Comparison of ENCODE assay signal across 13 cellular contexts in the genomic region with DNA sequence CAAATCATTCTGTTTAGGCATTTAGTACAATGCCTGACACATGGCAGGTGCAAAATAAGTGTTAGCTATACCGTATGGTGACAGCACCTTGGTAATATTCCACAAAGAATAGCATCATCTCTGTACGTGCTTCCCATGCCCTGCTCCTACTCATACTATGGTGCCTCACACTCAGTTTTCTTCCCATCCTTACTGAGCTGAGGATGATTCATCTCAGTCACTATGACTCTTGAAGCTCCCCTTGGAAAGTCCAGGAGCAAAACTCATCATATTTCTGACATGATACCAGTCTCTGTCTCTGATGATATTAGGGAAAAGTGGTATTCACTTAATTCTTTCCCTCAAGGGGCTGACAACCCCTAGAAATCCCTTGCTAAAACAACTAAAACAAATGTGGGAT.
DNase-seq lines count a peak whose midpoint lies in the region; ATAC-seq, FAIRE-seq and TF ChIP-seq lines count a peak whose summit lies in the region.
"Had no signal": no experiment of that assay in that cellular context is flagged by ENCODE, and none has a peak within 500 bp of the region (broad histone marks: within the 10 kb centered on the region; RNA-seq: fewer than 3 reads in every experiment).

No MANE protein-coding gene starts in this region.

- no peaks in the 10 kb centered on the region for H3K36me3 Mint-ChIP-seq in stimulated activated naive B cell treated with anti-CD40 and anti-IgM and Interleukin-4, amounts not matched to agents 10 μg/mL and 1 μg/mL and 100 μg/mL, for 72 hours

- no peak for TF ChIP-seq CTCF in choroid plexus epithelial cell (conservative IDR thresholded peaks at IDR 0.05; ENCODE audit: low read depth, low read length)
- TF ChIP-seq CTCF in Peyer's patch (IDR thresholded peaks at IDR 0.05) = no peak

- H3K27ac ChIP-seq in Peyer's patch = no peak overlapping the region

- peaks cover 5 to 15% of the 10 kb centered on the region in 2 donors for H3K27me3 Mint-ChIP-seq in stimulated activated naive B cell treated with anti-CD40 and anti-IgM and Interleukin-4, amounts not matched to agents 10 μg/mL and 1 μg/mL and 100 μg/mL, for 72 hours

- no peaks in the 10 kb centered on the region for H3K9me3 ChIP-seq in Peyer's patch
- H3K9me3 ChIP-seq: Caco-2 had no signal

- TF ChIP-seq POLR2A in H54 (IDR thresholded peaks at IDR 0.05; ENCODE audit: low read depth, low read length) (no peak), Peyer's patch (IDR thresholded peaks at IDR 0.05) (no peak)

- H3K9me3 Mint-ChIP-seq in stimulated activated naive B cell treated with anti-CD40 and anti-IgM and Interleukin-4, amounts not matched to agents 10 μg/mL and 1 μg/mL and 100 μg/mL, for 72 hours = peaks cover 0 to 4% of the 10 kb centered on the region in 2 donors
- H3K9me3 Mint-ChIP-seq: T-helper 1 cell treated with Interleukin-12 subunit alpha and Interleukin-12 subunit beta and Interleukin-4 antibody, amounts not matched to agents 30 μg/mL and 1 μg/mL, for 36 hours had no signal

- H3K4me3 ChIP-seq in choroid plexus epithelial cell (ENCODE audit: low read depth, low read length) (no peak overlapping the region), Peyer's patch (no peak overlapping the region)
- H3K4me3 ChIP-seq: GM12878, K562 had no signal

- no peak for ATAC-seq in stimulated activated naive B cell treated with anti-CD40 and anti-IgM and Interleukin-4, amounts not matched to agents 10 μg/mL and 1 μg/mL and 100 μg/mL, for 72 hours (replicated peaks)
- ATAC-seq: K562 had no signal

- no peaks in the 10 kb centered on the region for H3K27me3 ChIP-seq in Peyer's patch

- H3K4me3 Mint-ChIP-seq in stimulated activated naive B cell treated with anti-CD40 and anti-IgM and Interleukin-4, amounts not matched to agents 10 μg/mL and 1 μg/mL and 100 μg/mL, for 72 hours = no peak overlapping the region
- H3K4me3 Mint-ChIP-seq: T-helper 1 cell treated with Interleukin-12 subunit alpha and Interleukin-12 subunit beta and Interleukin-4 antibody, amounts not matched to agents 30 μg/mL and 1 μg/mL, for 36 hours had no signal

- H3K4me1 Mint-ChIP-seq in stimulated activated naive B cell treated with anti-CD40 and anti-IgM and Interleukin-4, amounts not matched to agents 10 μg/mL and 1 μg/mL and 100 μg/mL, for 72 hours = no peaks in the 10 kb centered on the region

- no peak overlapping the region for H3K27ac Mint-ChIP-seq in stimulated activated naive B cell treated with anti-CD40 and anti-IgM and Interleukin-4, amounts not matched to agents 10 μg/mL and 1 μg/mL and 100 μg/mL, for 72 hours
- H3K27ac Mint-ChIP-seq: T-helper 1 cell treated with Interleukin-12 subunit alpha and Interleukin-12 subunit beta and Interleukin-4 antibody, amounts not matched to agents 30 μg/mL and 1 μg/mL, for 36 hours had no signal

- no peaks in the 10 kb centered on the region for H3K4me1 ChIP-seq in Peyer's patch
- H3K4me1 ChIP-seq: Caco-2 had no signal

- DNase-seq in H54 (ENCODE audit: insufficient read length, low spot score) (peak; percentile 9), NCI-H226 (peak; percentile 41), choroid plexus epithelial cell (ENCODE audit: low read depth) (peak; percentile 8), kidney tubule cell (ENCODE audit: low spot score) (peak; percentile 63), NCI-H526 (lab: John Stamatoyannopoulos, UW) (no peak), AML-193 (lab: John Stamatoyannopoulos, UW) (no peak), Peyer's patch (no peak)
- DNase-seq in stimulated activated naive B cell treated with anti-CD40 and anti-IgM and Interleukin-4, amounts not matched to agents 10 μg/mL and 1 μg/mL and 100 μg/mL, for 72 hours = no peak
- DNase-seq: NCI-H1436 had no signal

- H3K36me3 ChIP-seq in Peyer's patch = no peaks in the 10 kb centered on the region

- peak; percentile 72 for FAIRE-seq in H54 (lab: Jason Lieb, UNC)

Comparison
In these comparisons a context has a peak if more than half of its experiments do, and no peak if none do; other contexts are left out.
1. DNase-seq: peak in H54 (single experiment), NCI-H226 (single experiment), choroid plexus epithelial cell (single experiment) and kidney tubule cell (single experiment); none in NCI-H526 (0 of 2), stimulated activated naive B cell treated with anti-CD40 and anti-IgM and Interleukin-4, amounts not matched to agents 10 μg/mL and 1 μg/mL and 100 μg/mL, for 72 hours (single experiment), AML-193 (0 of 2) and Peyer's patch (0 of 3).